ENCODE assay signal across 8 cellular contexts in genomic region chr6:31401403-31401802, GRCh38. TPM values are rescaled to one million over a fixed set of nuclear protein-coding genes. Genes with fewer than 3 reads are reported as not detected.
A peak's percentile ranks its signal among the peaks of the same experiment; 100 is the strongest.
DNase-seq lines count a peak whose midpoint lies in the region; ATAC-seq lines count a peak whose summit lies in the region.

No MANE protein-coding gene starts in this region.

- H3K36me3 Mint-ChIP-seq in activated T-cell treated with anti-CD3 and anti-CD28 coated beads, Interleukin-2, amount 50 U/mL, for 4 hours (ENCODE audit: insufficient read depth): no peaks in the 10 kb centered on the region
- peaks cover 22% of the 10 kb centered on the region for H3K36me3 Mint-ChIP-seq in activated T-helper 17 cell treated with anti-CD3 and anti-CD28 coated beads, Interleukin-2, amount 50 U/mL, for 72 hours (ENCODE audit: low read depth)
- H3K36me3 Mint-ChIP-seq in stimulated activated effector memory CD8-positive, alpha-beta T cell treated with anti-CD3 and anti-CD28 coated beads, Interleukin-12 subunit alpha, Interleukin-12 subunit beta, amount 100 ng/mL, for 72 hours: peaks cover 16% of the 10 kb centered on the region

- H3K27ac Mint-ChIP-seq in activated T-helper 17 cell treated with anti-CD3 and anti-CD28 coated beads, Interleukin-2, amount 50 U/mL, for 72 hours: peak overlapping the region; percentile 47
- H3K27ac Mint-ChIP-seq in stimulated activated effector memory CD8-positive, alpha-beta T cell treated with anti-CD3 and anti-CD28 coated beads, Interleukin-12 subunit alpha, Interleukin-12 subunit beta, amount 100 ng/mL, for 72 hours: peak overlapping the region; percentile 92

- DNase-seq in activated T-cell treated with anti-CD3 and anti-CD28 coated beads, Interleukin-2, amount 50 U/mL, for 4 hours: no peak
- DNase-seq in activated T-cell treated with anti-CD3 and anti-CD28 coated beads, Interleukin-2, amount 50 U/mL, for 48 hours: no peak
- peak; percentile 45 for DNase-seq in left ventricle myocardium superior
- no peak for DNase-seq in stimulated activated effector memory CD8-positive, alpha-beta T cell treated with anti-CD3 and anti-CD28 coated beads, Interleukin-12 subunit alpha, Interleukin-12 subunit beta, amount 100 ng/mL, for 72 hours (ENCODE audit: low spot score in 2 of 2)
- no peak for DNase-seq in activated effector memory CD4-positive, alpha-beta T cell treated with anti-CD3 and anti-CD28 coated beads, Interleukin-2, amount 50 U/mL, for 16 hours
- no peak for DNase-seq in inferior parietal cortex (ENCODE audit: extremely low spot score)

- H3K9me3 Mint-ChIP-seq in activated T-cell treated with anti-CD3 and anti-CD28 coated beads, Interleukin-2, amount 50 U/mL, for 4 hours: no peaks in the 10 kb centered on the region
- H3K9me3 Mint-ChIP-seq in activated T-helper 17 cell treated with anti-CD3 and anti-CD28 coated beads, Interleukin-2, amount 50 U/mL, for 72 hours: no peaks in the 10 kb centered on the region
- H3K9me3 Mint-ChIP-seq in stimulated activated effector memory CD8-positive, alpha-beta T cell treated with anti-CD3 and anti-CD28 coated beads, Interleukin-12 subunit alpha, Interleukin-12 subunit beta, amount 100 ng/mL, for 72 hours: no peaks in the 10 kb centered on the region

- H3K4me1 Mint-ChIP-seq in activated T-cell treated with anti-CD3 and anti-CD28 coated beads, Interleukin-2, amount 50 U/mL, for 4 hours (ENCODE audit: low read depth): peaks cover 58% of the 10 kb centered on the region
- H3K4me1 Mint-ChIP-seq in activated T-helper 17 cell treated with anti-CD3 and anti-CD28 coated beads, Interleukin-2, amount 50 U/mL, for 72 hours: peaks cover 43% of the 10 kb centered on the region
- peaks cover 70% of the 10 kb centered on the region for H3K4me1 Mint-ChIP-seq in stimulated activated effector memory CD8-positive, alpha-beta T cell treated with anti-CD3 and anti-CD28 coated beads, Interleukin-12 subunit alpha, Interleukin-12 subunit beta, amount 100 ng/mL, for 72 hours

- intact Hi-C loops in left ventricle myocardium superior (cut with micrococcal nuclease): no loop called here

- ATAC-seq in activated T-cell treated with anti-CD3 and anti-CD28 coated beads, Interleukin-2, amount 50 U/mL, for 4 hours: no peak
- ATAC-seq in activated T-helper 17 cell treated with anti-CD3 and anti-CD28 coated beads, Interleukin-2, amount 50 U/mL, for 72 hours (replicated peaks): no peak
- ATAC-seq in left ventricle myocardium superior: peak; percentile 34
- ATAC-seq in stimulated activated effector memory CD8-positive, alpha-beta T cell treated with anti-CD3 and anti-CD28 coated beads, Interleukin-12 subunit alpha, Interleukin-12 subunit beta, amount 100 ng/mL, for 72 hours: no peak
- no peak for ATAC-seq in HG03571 (IDR thresholded peaks at IDR 0.05; ENCODE audit: unreplicated experiment)

- no peaks in the 10 kb centered on the region for H3K27me3 Mint-ChIP-seq in activated T-cell treated with anti-CD3 and anti-CD28 coated beads, Interleukin-2, amount 50 U/mL, for 4 hours (ENCODE audit: low read depth)
- no peaks in the 10 kb centered on the region for H3K27me3 Mint-ChIP-seq in activated T-helper 17 cell treated with anti-CD3 and anti-CD28 coated beads, Interleukin-2, amount 50 U/mL, for 72 hours

- peak overlapping the region; percentile 95 for H3K4me3 Mint-ChIP-seq in activated T-cell treated with anti-CD3 and anti-CD28 coated beads, Interleukin-2, amount 50 U/mL, for 4 hours
- H3K4me3 Mint-ChIP-seq in activated T-helper 17 cell treated with anti-CD3 and anti-CD28 coated beads, Interleukin-2, amount 50 U/mL, for 72 hours: peak overlapping the region; percentile 84
- H3K4me3 Mint-ChIP-seq in stimulated activated effector memory CD8-positive, alpha-beta T cell treated with anti-CD3 and anti-CD28 coated beads, Interleukin-12 subunit alpha, Interleukin-12 subunit beta, amount 100 ng/mL, for 72 hours: peak overlapping the region; percentile 78

RNA-seq across cellular contexts. Expression of gene MICA, which starts 2.0 kb away (rescaled TPM):
- total RNA-seq in activated T-cell treated with anti-CD3 and anti-CD28 coated beads, Interleukin-2, amount 50 U/mL, for 4 hours: 1 to 10 TPM; 4.0 to 6.4 (median 4.7) TPM
- 10 to 100 TPM; 11.6 to 16.2 TPM for total RNA-seq in activated T-helper 17 cell treated with anti-CD3 and anti-CD28 coated beads, Interleukin-2, amount 50 U/mL, for 72 hours
- 10.3 TPM for total RNA-seq in left ventricle myocardium superior

RNA-seq across cellular contexts. Expression of gene HLA-B, which starts 44.4 kb away (rescaled TPM):
- 1,000 to 10,000 TPM; 3,478 to 5,156 (median 4,066) TPM for total RNA-seq in activated T-cell treated with anti-CD3 and anti-CD28 coated beads, Interleukin-2, amount 50 U/mL, for 4 hours
- 1,000 to 10,000 TPM; 3,089 to 4,180 TPM for total RNA-seq in activated T-helper 17 cell treated with anti-CD3 and anti-CD28 coated beads, Interleukin-2, amount 50 U/mL, for 72 hours
- total RNA-seq in left ventricle myocardium superior: 431 TPM
